Comparison of ENCODE assay signal across 33 cellular contexts in the genomic region with DNA sequence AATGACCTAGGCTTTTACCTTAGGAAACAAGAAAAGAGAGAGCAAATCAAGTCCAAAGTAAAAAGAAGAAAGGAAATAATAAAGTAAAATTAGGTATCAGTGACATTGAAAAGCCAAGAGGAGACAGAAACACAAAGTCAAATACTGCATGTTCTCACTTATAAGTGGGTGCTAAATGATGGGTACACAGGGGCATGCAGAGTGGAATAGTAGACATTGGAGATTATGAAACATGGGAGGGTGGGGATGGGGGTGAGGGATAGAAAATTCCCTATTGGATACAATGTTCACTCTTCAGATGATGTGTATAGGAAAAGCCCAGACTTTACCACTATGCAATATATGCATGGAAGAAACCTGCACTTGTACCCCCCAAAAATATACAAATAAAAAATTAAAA.
"Had no signal": no experiment of that assay in that cellular context is flagged by ENCODE, and none has a peak within 500 bp of the region (broad histone marks: within the 10 kb centered on the region; RNA-seq: fewer than 3 reads in every experiment).

No MANE protein-coding gene starts in this region.

- H3K9me3 ChIP-seq: adrenal gland, body of pancreas had no signal

- DNase-seq: activated effector memory CD4-positive, alpha-beta T cell treated with anti-CD3 and anti-CD28 coated beads, Interleukin-2, amount 50 U/mL, for 16 hours; activated effector memory CD4-positive, alpha-beta T cell treated with Interleukin-2 at 50 U/mL for 16 hours; activated gamma-delta T cell; activated gamma-delta T cell treated with Interleukin-2 at 50 U/mL for 16 hours; activated naive CD4-positive, alpha-beta T cell; activated naive CD4-positive, alpha-beta T cell treated with anti-CD3 and anti-CD28 coated beads for 36 hours; activated naive CD4-positive, alpha-beta T cell treated with anti-CD3 and anti-CD28 coated beads, Interleukin-2, amount 10 ng/mL, durations not matched to agents 7 days and 5 days; activated naive CD4-positive, alpha-beta T cell treated with anti-CD3 and anti-CD28 coated beads, Interleukin-2, amount 50 U/mL, for 16 hours; activated naive CD4-positive, alpha-beta T cell treated with Interleukin-2 at 50 U/mL for 16 hours; activated naive CD8-positive, alpha-beta T cell treated with anti-CD3 and anti-CD28 coated beads for 36 hours; activated naive CD8-positive, alpha-beta T cell treated with anti-CD3 and anti-CD28 coated beads, Interleukin-2, amount 10 ng/mL, durations not matched to agents 7 days and 5 days; activated naive CD8-positive, alpha-beta T cell treated with anti-CD3 and anti-CD28 coated beads, Interleukin-2, amount 50 U/mL, for 24 hours; activated T-cell treated with anti-CD3 and anti-CD28 coated beads for 4 hours; activated T-cell treated with anti-CD3 and anti-CD28 coated beads, Interleukin-2, amount 50 U/mL, for 1 hour; activated T-cell treated with anti-CD3 and anti-CD28 coated beads, Interleukin-2, amount 50 U/mL, for 24 hours; activated T-cell treated with anti-CD3 and anti-CD28 coated beads, Interleukin-2, amount 50 U/mL, for 4 hours; activated T-cell treated with anti-CD3 and anti-CD28 coated beads, Interleukin-2, amount 50 U/mL, for 48 hours; activated T-cell treated with anti-CD3 and anti-CD28 coated beads, Interleukin-2, amount 50 U/mL, for 72 hours; amniotic stem cell; amygdala; anterior cingulate cortex; aorta; body of pancreas; brain microvascular endothelial cell; caudate nucleus; central memory CD4-positive, alpha-beta T cell; cerebellar nuclear complex had no signal

- H3K4me3 ChIP-seq: adrenal gland, ascending aorta, body of pancreas, breast epithelium, cardiac muscle cell had no signal

- H3K27me3 ChIP-seq: adrenal gland, ascending aorta, body of pancreas, brain microvascular endothelial cell, breast epithelium had no signal

- H3K36me3 ChIP-seq: adrenal gland, ascending aorta, brain microvascular endothelial cell, breast epithelium, cardiac muscle cell had no signal

- H3K4me1 ChIP-seq: adrenal gland, ascending aorta, breast epithelium had no signal

- ATAC-seq: activated naive CD4-positive, alpha-beta T cell treated with anti-CD3 and anti-CD28 coated beads, Interleukin-2, amount 50 U/mL, for 72 hours; activated naive CD8-positive, alpha-beta T cell treated with anti-CD3 and anti-CD28 coated beads, Interleukin-2, amount 50 U/mL, for 24 hours; activated T-cell treated with anti-CD3 and anti-CD28 coated beads, Interleukin-2, amount 50 U/mL, for 4 hours; activated T-cell treated with anti-CD3 and anti-CD28 coated beads, Interleukin-2, amount 50 U/mL, for 72 hours; activated T-helper 17 cell treated with anti-CD3 and anti-CD28 coated beads, Interleukin-2, amount 50 U/mL, for 72 hours had no signal

- H3K27ac ChIP-seq: adrenal gland, ascending aorta, brain microvascular endothelial cell, cardiac muscle cell had no signal
